8 cellular contexts compared by ENCODE assay signal in genomic region chr9:121498150-121498486, GRCh38. TPM values are rescaled to one million over a fixed set of nuclear protein-coding genes. Genes with fewer than 3 reads are reported as not detected.
A peak's percentile ranks its signal among the peaks of the same experiment; 100 is the strongest.
DNase-seq lines count a peak whose midpoint lies in the region; ATAC-seq and TF ChIP-seq lines count a peak whose summit lies in the region.

No MANE protein-coding gene starts in this region.

- H3K4me1 Mint-ChIP-seq in neural crest cell = peaks cover 21% of the 10 kb centered on the region

- peaks cover 71% of the 10 kb centered on the region for H3K27me3 Mint-ChIP-seq in neural crest cell (ENCODE audit: low read depth)

- H3K9me3 Mint-ChIP-seq in neural crest cell = peaks cover 4% of the 10 kb centered on the region

- no peaks in the 10 kb centered on the region for H3K36me3 Mint-ChIP-seq in neural crest cell (ENCODE audit: low read depth)

- ATAC-seq in GM21423 (IDR thresholded peaks at IDR 0.05; ENCODE audit: unreplicated experiment) = peak; percentile 76

- peak; percentile 75 for TF ChIP-seq CTCF in fibroblast of villous mesenchyme (IDR thresholded peaks at IDR 0.05; ENCODE audit: insufficient read depth, low read depth, low read length)
- peak; percentile 70 for TF ChIP-seq CTCF in neural crest cell (conservative IDR thresholded peaks at IDR 0.05)

- DNase-seq in DMS53 (lab: John Stamatoyannopoulos, UW) (peak; percentile 94), HUDEP-2 (lab: John Stamatoyannopoulos, UW; ENCODE audit: unreplicated experiment in 76 of 76) (peak in 60 of 76 experiments; percentile 3 to 74 (median 28)), NCI-H82 (lab: John Stamatoyannopoulos, UW) (peak; percentile 90), fibroblast of villous mesenchyme (ENCODE audit: low read depth) (peak; percentile 60), neural crest cell (ENCODE audit: low read depth, low spot score) (peak; percentile 61), NK-92 (lab: John Stamatoyannopoulos, UW; ENCODE audit: unreplicated experiment) (no peak)
- peak; percentile 56 to 63 for DNase-seq in activated T-cell treated with anti-CD3 and anti-CD28 coated beads, Interleukin-2, amount 50 U/mL, for 48 hours

- H3K4me3 ChIP-seq in fibroblast of villous mesenchyme (ENCODE audit: low read depth, low read length) = no peak overlapping the region

- peak overlapping the region; percentile 89 for H3K4me3 Mint-ChIP-seq in neural crest cell

- no peak overlapping the region for H3K27ac Mint-ChIP-seq in neural crest cell (ENCODE audit: unreplicated experiment)

RNA-seq across cellular contexts. Expression of gene GGTA1, which starts 1.5 kb away (rescaled TPM):
- not detected in 2 replicates for total RNA-seq in fibroblast of villous mesenchyme
- total RNA-seq in neural crest cell = not detected in 2 replicates
